Comparison of ENCODE assay signal across 8 cellular contexts in the genomic region with DNA sequence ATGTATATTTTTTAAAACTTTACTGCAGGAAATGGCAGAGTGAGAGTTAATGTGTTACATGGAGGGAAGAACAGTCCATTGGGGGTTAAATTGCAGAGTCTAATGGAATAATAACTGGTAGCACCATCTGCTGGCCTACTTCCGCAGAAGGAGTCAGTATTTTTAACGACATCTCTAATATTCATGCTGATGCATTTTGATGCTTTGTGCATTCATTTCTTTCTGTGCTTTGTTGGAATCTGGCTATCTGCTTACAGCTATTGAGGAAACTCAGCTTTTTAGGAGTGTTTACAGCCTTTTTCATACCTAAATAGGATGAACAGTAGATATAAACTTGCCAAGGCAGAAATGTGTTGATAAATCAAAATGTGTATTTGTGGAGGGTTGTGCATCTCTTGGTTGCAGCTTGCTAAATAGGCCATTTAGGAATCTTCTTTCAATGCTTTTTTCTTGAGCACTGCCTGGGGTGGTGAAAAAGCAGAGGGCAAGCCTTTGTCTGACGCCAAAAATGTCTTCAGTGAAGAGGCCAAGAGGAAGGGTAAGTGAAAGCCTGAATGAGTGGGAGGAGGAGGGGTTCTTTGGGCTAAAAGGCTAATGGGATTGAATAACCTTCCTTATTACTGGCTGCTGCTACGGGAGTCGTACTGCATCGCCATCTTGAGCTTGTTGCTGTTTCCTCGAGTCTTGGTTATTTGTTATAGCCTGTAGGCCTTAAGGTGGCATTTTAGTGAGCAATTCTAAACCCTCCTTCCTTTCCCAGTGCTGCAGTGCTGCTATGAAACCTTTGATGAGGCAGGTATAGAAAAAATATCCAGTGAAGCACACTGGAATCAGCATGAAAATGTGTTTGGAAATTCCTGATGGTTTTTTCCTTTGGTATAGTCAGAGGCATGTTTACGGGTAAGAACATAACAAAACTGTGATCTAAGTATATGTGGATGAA.
DNase-seq lines count a peak whose midpoint lies in the region; ATAC-seq and TF ChIP-seq lines count a peak whose summit lies in the region.

No MANE protein-coding gene starts in this region.

- H3K27ac Mint-ChIP-seq in Caco-2 (ENCODE audit: unreplicated experiment) = peak overlapping the region; percentile 97
- peak overlapping the region; percentile 28 for H3K27ac Mint-ChIP-seq in activated CD4-positive, alpha-beta memory T cell treated with anti-CD3 and anti-CD28 coated beads for 36 hours
- H3K27ac Mint-ChIP-seq in natural killer cell treated with Interleukin-12 subunit alpha and Interleukin-12 subunit beta and Interleukin-15 and Interleukin-18, amount 100 ng/mL, for 72 hours = peak overlapping the region; percentile 88 to 97

- H3K36me3 Mint-ChIP-seq in Caco-2 (ENCODE audit: insufficient read depth, unreplicated experiment) = peaks cover 22% of the 10 kb centered on the region
- peaks cover 3% of the 10 kb centered on the region for H3K36me3 Mint-ChIP-seq in activated CD4-positive, alpha-beta memory T cell treated with anti-CD3 and anti-CD28 coated beads for 36 hours
- peaks cover 5% of the 10 kb centered on the region for H3K36me3 Mint-ChIP-seq in natural killer cell treated with Interleukin-12 subunit alpha and Interleukin-12 subunit beta and Interleukin-15 and Interleukin-18, amount 100 ng/mL, for 72 hours

- peaks cover 7% of the 10 kb centered on the region for H3K9me3 Mint-ChIP-seq in Caco-2 (ENCODE audit: unreplicated experiment)
- H3K9me3 Mint-ChIP-seq in activated CD4-positive, alpha-beta memory T cell treated with anti-CD3 and anti-CD28 coated beads for 36 hours = no peaks in the 10 kb centered on the region
- H3K9me3 Mint-ChIP-seq in natural killer cell treated with Interleukin-12 subunit alpha and Interleukin-12 subunit beta and Interleukin-15 and Interleukin-18, amount 100 ng/mL, for 72 hours = no peaks in the 10 kb centered on the region

- intact Hi-C loops in Caco-2 (cut with micrococcal nuclease; ENCODE audit: unreplicated experiment) = loop anchor here (1.0 to 5.0 kb wide), 3 partner anchors 46 to 153 kb away; no protein-coding TSS in a partner anchor
- intact Hi-C loops in activated CD4-positive, alpha-beta memory T cell treated with anti-CD3 and anti-CD28 coated beads for 36 hours (cut with micrococcal nuclease) = loop anchor here (5.0 kb wide), 2 partner anchors 76 to 151 kb away; no protein-coding TSS in a partner anchor

- H3K27me3 Mint-ChIP-seq in Caco-2 (ENCODE audit: insufficient read depth, unreplicated experiment) = no peaks in the 10 kb centered on the region
- H3K27me3 Mint-ChIP-seq in activated CD4-positive, alpha-beta memory T cell treated with anti-CD3 and anti-CD28 coated beads for 36 hours = no peaks in the 10 kb centered on the region
- no peaks in the 10 kb centered on the region for H3K27me3 Mint-ChIP-seq in natural killer cell treated with Interleukin-12 subunit alpha and Interleukin-12 subunit beta and Interleukin-15 and Interleukin-18, amount 100 ng/mL, for 72 hours

- no TSS peak for BruUV-seq in Caco-2 (replicated peaks; lab: Mats Ljungman, UMichigan)

- H3K4me3 Mint-ChIP-seq in Caco-2 (ENCODE audit: unreplicated experiment) = peak overlapping the region; percentile 93
- peak overlapping the region; percentile 17 for H3K4me3 Mint-ChIP-seq in activated CD4-positive, alpha-beta memory T cell treated with anti-CD3 and anti-CD28 coated beads for 36 hours
- peak overlapping the region; percentile 88 for H3K4me3 Mint-ChIP-seq in natural killer cell treated with Interleukin-12 subunit alpha and Interleukin-12 subunit beta and Interleukin-15 and Interleukin-18, amount 100 ng/mL, for 72 hours

- H3K4me1 ChIP-seq in Caco-2 = no peaks in the 10 kb centered on the region; the same call in 1 of the 2 replicates

- TF ChIP-seq POLR2A in GM19193 (IDR thresholded peaks at IDR 0.05; ENCODE audit: extremely low read depth, insufficient read depth, insufficient read length) = peak; percentile 33

- H3K36me3 ChIP-seq in Caco-2 (ENCODE audit: control insufficient read depth, insufficient read depth, low read length) = no peaks in the 10 kb centered on the region

- peak; percentile 85 for ATAC-seq in HG03175 (IDR thresholded peaks at IDR 0.05; ENCODE audit: unreplicated experiment)
- peak; percentile 62 to 78 for ATAC-seq in natural killer cell treated with Interleukin-12 subunit alpha and Interleukin-12 subunit beta and Interleukin-15 and Interleukin-18, amount 100 ng/mL, for 72 hours

- TF ChIP-seq CTCF in Caco-2 (IDR thresholded peaks at IDR 0.05; ENCODE audit: insufficient read depth in 1 of 2, low read depth in 1 of 2, low read length in 1 of 2, severe bottlenecking in 1 of 2, unreplicated experiment in 1 of 2) (peak; percentile 71 to 77), foreskin fibroblast (IDR thresholded peaks at IDR 0.05; ENCODE audit: low read depth, low read length) (peak; percentile 58)

- DNase-seq in Caco-2 (peak; percentile 76 to 77), NCI-H2196 (lab: John Stamatoyannopoulos, UW; ENCODE audit: unreplicated experiment) (peak; percentile 54), foreskin fibroblast (peak; percentile 64 to 84), activated gamma-delta T cell treated with Interleukin-2 at 50 U/mL for 16 hours (no peak)
- DNase-seq in activated CD4-positive, alpha-beta memory T cell treated with anti-CD3 and anti-CD28 coated beads for 36 hours = no peak
- no peak for DNase-seq in natural killer cell treated with Interleukin-12 subunit alpha and Interleukin-12 subunit beta and Interleukin-15 and Interleukin-18, amount 100 ng/mL, for 72 hours (ENCODE audit: low spot score)

- CTCF ChIA-PET in Caco-2 (lab: Charles Lee) = interaction anchor here (0.6 to 1.8 kb wide), 7 partner anchors 8 to 156 kb away, joined by 3 to 21 read pairs (median 4); partner anchors contain the start of gene CHD9
- CTCF ChIA-PET in activated CD4-positive, alpha-beta memory T cell treated with anti-CD3 and anti-CD28 coated beads for 36 hours (lab: Charles Lee) = interaction anchor here (0.7 to 1.6 kb wide), 6 partner anchors 9 to 291 kb away, joined by 3 to 9 read pairs (median 3); partner anchors contain the start of gene CHD9

- peak overlapping the region; percentile 43 for H3K4me3 ChIP-seq in Caco-2 (ENCODE audit: low read depth, low read length)
- peak overlapping the region; percentile 59 to 66 for H3K4me3 ChIP-seq in foreskin fibroblast (ENCODE audit: low read depth in 1 of 2, low read length in 2 of 2)

- H3K4me1 Mint-ChIP-seq in Caco-2 (ENCODE audit: low read depth, unreplicated experiment) = peaks cover 14% of the 10 kb centered on the region
- H3K4me1 Mint-ChIP-seq in activated CD4-positive, alpha-beta memory T cell treated with anti-CD3 and anti-CD28 coated beads for 36 hours (ENCODE audit: low read depth) = peaks cover 14% of the 10 kb centered on the region
- peaks cover 20 to 26% of the 10 kb centered on the region in 2 donors for H3K4me1 Mint-ChIP-seq in natural killer cell treated with Interleukin-12 subunit alpha and Interleukin-12 subunit beta and Interleukin-15 and Interleukin-18, amount 100 ng/mL, for 72 hours (ENCODE audit: low read depth in 2 of 2)

- POLR2A ChIA-PET in Caco-2 (lab: Charles Lee) = interaction anchor here (0.6 to 1.0 kb wide), 4 partner anchors 42 to 153 kb away, joined by 3 to 5 read pairs (median 4); partner anchors contain the start of gene CHD9
- POLR2A ChIA-PET in activated CD4-positive, alpha-beta memory T cell treated with anti-CD3 and anti-CD28 coated beads for 36 hours (lab: Charles Lee) = no interaction called here

- no peaks in the 10 kb centered on the region for H3K9me3 ChIP-seq in Caco-2

- H3K27me3 ChIP-seq in Caco-2 (replicated peaks; ENCODE audit: control insufficient read depth, insufficient read depth, low read length) = no peaks in the 10 kb centered on the region

Comparison
In these comparisons a context has a peak if more than half of its experiments do, and no peak if none do; other contexts are left out.
1. DNase-seq: peak in Caco-2 (2 of 2), NCI-H2196 (single experiment) and foreskin fibroblast (2 of 2); none in activated CD4-positive, alpha-beta memory T cell treated with anti-CD3 and anti-CD28 coated beads for 36 hours (single experiment), natural killer cell treated with Interleukin-12 subunit alpha and Interleukin-12 subunit beta and Interleukin-15 and Interleukin-18, amount 100 ng/mL, for 72 hours (single experiment) and activated gamma-delta T cell treated with Interleukin-2 at 50 U/mL for 16 hours (single experiment).
2. H3K27ac Mint-ChIP-seq: peak in every context shown above with its lines; median percentile 97 in Caco-2; 92 in natural killer cell treated with Interleukin-12 subunit alpha and Interleukin-12 subunit beta and Interleukin-15 and Interleukin-18, amount 100 ng/mL, for 72 hours; 28 in activated CD4-positive, alpha-beta memory T cell treated with anti-CD3 and anti-CD28 coated beads for 36 hours.
3. H3K4me3 Mint-ChIP-seq: peak in every context shown above with its lines; median percentile 93 in Caco-2; 88 in natural killer cell treated with Interleukin-12 subunit alpha and Interleukin-12 subunit beta and Interleukin-15 and Interleukin-18, amount 100 ng/mL, for 72 hours; 17 in activated CD4-positive, alpha-beta memory T cell treated with anti-CD3 and anti-CD28 coated beads for 36 hours.